In genomic region chr1:9085306-9085940, GRCh38 we compare ENCODE assay signal across 28 cellular contexts. TPM values are rescaled to one million over a fixed set of nuclear protein-coding genes. Genes with fewer than 3 reads are reported as not detected.
DNase-seq lines count a peak whose midpoint lies in the region; ATAC-seq, FAIRE-seq and TF ChIP-seq lines count a peak whose summit lies in the region.
"Had no signal": no experiment of that assay in that cellular context is flagged by ENCODE, and none has a peak within 500 bp of the region (broad histone marks: within the 10 kb centered on the region; RNA-seq: fewer than 3 reads in every experiment).

No MANE protein-coding gene starts in this region.

- intact Hi-C loops in left ventricle myocardium superior (cut with micrococcal nuclease) = no loop called here

- no peak for DNase-seq in HFFc6
- DNase-seq in amniotic epithelial cell (ENCODE audit: low read depth) = peak; percentile 75
- DNase-seq in left ventricle myocardium superior = no peak
- no peak for DNase-seq in cerebellar cortex (ENCODE audit: low spot score)
- no peak for DNase-seq in GM12892 (ENCODE audit: insufficient read length)
- no peak for DNase-seq in SHP77 treated with DMSO at 0.1 percent for 48 hours (lab: John Stamatoyannopoulos, UW)
- DNase-seq: activated CD8-positive, alpha-beta T cell treated with anti-CD3 and anti-CD28 coated beads, Interleukin-2, amount 10 ng/mL, durations not matched to agents 7 days and 5 days; activated T-cell treated with anti-CD3 and anti-CD28 coated beads, Interleukin-2, amount 50 U/mL, for 72 hours; NCI-H146; NCI-H2171 treated with DMSO at 0.1 percent for 48 hours; NCI-H69; nucleus accumbens; right lobe of liver; stimulated activated CD4-positive, alpha-beta T cell treated with anti-CD3 and anti-CD28 coated beads, Interleukin-1b, Interleukin-23, amount 100 ng/mL, for 48 hours had no signal

- peaks cover 24% of the 10 kb centered on the region for H3K4me1 Mint-ChIP-seq in HFFc6 (ENCODE audit: low read depth)

- peaks cover 16% of the 10 kb centered on the region for H3K36me3 Mint-ChIP-seq in HFFc6 (ENCODE audit: low read depth)
- H3K36me3 Mint-ChIP-seq: activated naive CD4-positive, alpha-beta T cell treated with anti-CD3 and anti-CD28 coated beads, Interleukin-2, amount 50 U/mL, for 72 hours had no signal

- no peak for TF ChIP-seq POLR2A in GM12892 (IDR thresholded peaks at IDR 0.05; ENCODE audit: low read depth, low read length)

- H3K4me3 ChIP-seq in skin epidermis = no peak overlapping the region
- H3K4me3 ChIP-seq: body of pancreas, right lobe of liver, upper lobe of left lung had no signal

- peaks cover 14% of the 10 kb centered on the region for H3K27me3 Mint-ChIP-seq in HFFc6 (ENCODE audit: insufficient read depth)

- no peak for TF ChIP-seq CTCF in HFFc6 (IDR thresholded peaks at IDR 0.05)

- peak overlapping the region; percentile 30 for H3K27ac Mint-ChIP-seq in HFFc6
- H3K27ac Mint-ChIP-seq: activated CD8-positive, alpha-beta T cell treated with anti-CD3 and anti-CD28 coated beads, Interleukin-2, amount 10 ng/mL, durations not matched to agents 7 days and 5 days; activated naive CD4-positive, alpha-beta T cell treated with anti-CD3 and anti-CD28 coated beads, Interleukin-2, amount 50 U/mL, for 72 hours; activated T-cell treated with anti-CD3 and anti-CD28 coated beads, Interleukin-2, amount 50 U/mL, for 72 hours; dendritic cell treated with granulocyte-macrophage colony-stimulating factor and Interleukin-4, amounts not matched to agents 40 ng/mL and 50 ng/mL, for 4 days; stimulated activated naive CD8-positive, alpha-beta T cell treated with anti-CD3 and anti-CD28 coated beads, Interleukin-15, Interleukin-2, amounts not matched to agents 100 ng/mL and 50 ng/mL, for 24 hours had no signal

- H3K9me3 Mint-ChIP-seq in HFFc6 = peaks cover 15% of the 10 kb centered on the region
- H3K9me3 Mint-ChIP-seq: activated naive CD4-positive, alpha-beta T cell treated with anti-CD3 and anti-CD28 coated beads, Interleukin-2, amount 50 U/mL, for 72 hours; activated T-cell treated with anti-CD3 and anti-CD28 coated beads, Interleukin-2, amount 50 U/mL, for 72 hours; dendritic cell treated with granulocyte-macrophage colony-stimulating factor and Interleukin-4, amounts not matched to agents 40 ng/mL and 50 ng/mL, for 4 days; stimulated activated naive CD8-positive, alpha-beta T cell treated with anti-CD3 and anti-CD28 coated beads, Interleukin-15, Interleukin-2, amounts not matched to agents 100 ng/mL and 50 ng/mL, for 24 hours had no signal

- peak overlapping the region in 12 of 21 experiments; percentile 19 to 67 (median 43) for H3K27ac ChIP-seq in skin epidermis
- H3K27ac ChIP-seq: right lobe of liver, upper lobe of left lung had no signal

- H3K4me3 Mint-ChIP-seq in HFFc6 = no peak overlapping the region
- H3K4me3 Mint-ChIP-seq: activated CD8-positive, alpha-beta T cell treated with anti-CD3 and anti-CD28 coated beads, Interleukin-2, amount 10 ng/mL, durations not matched to agents 7 days and 5 days; activated T-cell treated with anti-CD3 and anti-CD28 coated beads, Interleukin-2, amount 50 U/mL, for 72 hours; dendritic cell treated with granulocyte-macrophage colony-stimulating factor and Interleukin-4, amounts not matched to agents 40 ng/mL and 50 ng/mL, for 4 days; stimulated activated naive CD8-positive, alpha-beta T cell treated with anti-CD3 and anti-CD28 coated beads, Interleukin-15, Interleukin-2, amounts not matched to agents 100 ng/mL and 50 ng/mL, for 24 hours had no signal

- FAIRE-seq in GM12892 (lab: Jason Lieb, UNC) = no peak
- FAIRE-seq: D721Med, G401.6 had no signal

- peak; percentile 28 for ATAC-seq in left ventricle myocardium superior
- ATAC-seq in HG03196 (IDR thresholded peaks at IDR 0.05; ENCODE audit: unreplicated experiment) = no peak
- ATAC-seq: activated CD4-positive, CD25-positive, alpha-beta regulatory T cell treated with anti-CD3 and anti-CD28 coated beads, Interleukin-2, amount 50 U/mL, for 24 hours; activated CD8-positive, alpha-beta T cell treated with anti-CD3 and anti-CD28 coated beads, Interleukin-2, amount 10 ng/mL, durations not matched to agents 7 days and 5 days; activated naive CD4-positive, alpha-beta T cell treated with anti-CD3 and anti-CD28 coated beads, Interleukin-2, amount 50 U/mL, for 72 hours; activated T-cell treated with anti-CD3 and anti-CD28 coated beads, Interleukin-2, amount 50 U/mL, for 72 hours; body of pancreas; left lobe of liver; right lobe of liver had no signal

RNA-seq across cellular contexts. Expression of gene SLC2A5, which starts 16.0 kb away (rescaled TPM):
- total RNA-seq in HFFc6 (2021; fragmentation: NEBNext Ultra II Directional; extraction: Animal tissue kit (Norgen Biotek cat#: 25700)) = under 1 TPM in 5 of 6 experiments, not detected in 1; 0.10 to 0.83 (median 0.18) TPM
- 3.2 TPM for total RNA-seq in left ventricle myocardium superior
- polyA plus RNA-seq in GM12892 (2012; ENCODE audit: missing spikeins) = 51.9 TPM
- total RNA-seq: activated CD8-positive, alpha-beta T cell treated with anti-CD3 and anti-CD28 coated beads, Interleukin-2, amount 10 ng/mL, durations not matched to agents 7 days and 5 days; activated naive CD4-positive, alpha-beta T cell treated with anti-CD3 and anti-CD28 coated beads, Interleukin-2, amount 50 U/mL, for 72 hours; activated T-cell treated with anti-CD3 and anti-CD28 coated beads, Interleukin-2, amount 50 U/mL, for 72 hours had no signal

RNA-seq across cellular contexts. Expression of gene GPR157, which starts 43.5 kb away (rescaled TPM):
- total RNA-seq in HFFc6 (2021; fragmentation: NEBNext Ultra II Directional; extraction: Animal tissue kit (Norgen Biotek cat#: 25700)) = 10 to 100 TPM in 2 of 6 experiments, 1 to 10 TPM in 4; 8.2 to 11.1 (median 9.7) TPM
- total RNA-seq in left ventricle myocardium superior = 42.2 TPM
- polyA plus RNA-seq in GM12892 (2012; ENCODE audit: missing spikeins) = 7.4 TPM

RNA-seq across cellular contexts. Expression of gene SLC2A7, which starts 59.2 kb away (rescaled TPM):
- total RNA-seq in HFFc6 (2021; fragmentation: NEBNext Ultra II Directional; extraction: Animal tissue kit (Norgen Biotek cat#: 25700)) = not detected
- not detected for total RNA-seq in left ventricle myocardium superior
- polyA plus RNA-seq in GM12892 (2012; ENCODE audit: missing spikeins) = not detected
- total RNA-seq: activated naive CD4-positive, alpha-beta T cell treated with anti-CD3 and anti-CD28 coated beads, Interleukin-2, amount 50 U/mL, for 72 hours; body of pancreas; glomerular endothelial cell; left lobe of liver; mononuclear cell; right lobe of liver; SK-MEL-5; upper lobe of left lung had no signal
